Comparison of ENCODE assay signal across 1 cellular context in the genomic region with DNA sequence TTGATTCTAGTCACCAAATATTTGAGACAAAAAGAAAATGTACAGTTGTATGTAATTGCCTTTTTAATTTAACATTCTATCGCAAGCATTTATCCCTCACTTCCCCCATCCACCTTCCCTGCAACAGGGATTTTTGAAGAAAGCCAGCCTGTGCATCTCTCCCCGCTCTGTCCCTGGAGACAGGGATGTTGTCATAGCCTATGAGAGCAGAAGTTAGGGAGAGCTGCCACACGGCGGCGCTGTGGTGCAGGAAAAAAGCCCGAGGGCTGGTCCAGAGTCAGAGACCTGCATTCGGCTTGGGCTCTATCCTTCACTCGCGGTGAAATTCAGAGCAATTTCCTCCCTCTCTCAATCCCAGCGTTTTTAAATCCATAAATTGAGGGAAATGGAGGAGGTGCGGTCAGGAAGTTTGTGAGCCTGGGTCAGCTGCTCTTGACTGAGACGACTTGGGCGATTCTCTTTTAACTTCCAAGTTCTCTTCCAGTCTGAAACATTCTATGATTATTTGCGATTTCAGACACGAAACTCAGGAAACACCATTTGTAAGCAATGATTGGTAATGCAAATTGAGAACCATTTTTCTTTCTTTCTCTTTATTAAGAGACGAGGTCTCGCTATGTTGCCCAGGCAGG.
TF ChIP-seq lines count a peak whose summit lies in the region.

No MANE protein-coding gene starts in this region.

TF ChIP-seq in H1, 55 proteins besides CTCF, POLR2A, EP300 and RAD21:
- 0 out of 4 replicates have a peak, but pooled peaks of 1 of the 2 experiments have one; percentile 59 for TF ChIP-seq SIN3A (conservative IDR thresholded peaks at IDR 0.05 in 1 of 2, IDR thresholded peaks at IDR 0.05 in 1 of 2; ENCODE audit: low read depth in 1 of 2, low read length in 2 of 2)
- TF ChIP-seq RFX5 (IDR thresholded peaks at IDR 0.05; ENCODE audit: borderline replicate concordance, low read depth, low read length): 0 out of 2 replicates have a peak, but pooled peaks have one; percentile 19
- peak; percentile 73 for TF ChIP-seq CEBPB (IDR thresholded peaks at IDR 0.05; ENCODE audit: low read depth, low read length)
- TF ChIP-seq KDM5A (IDR thresholded peaks at IDR 0.05; ENCODE audit: low read length): no peak
- peak; percentile 43; the same call in 1 of the 2 replicates for TF ChIP-seq JUND (IDR thresholded peaks at IDR 0.05; ENCODE audit: low read length)
- no peak for TF ChIP-seq SP1 (IDR thresholded peaks at IDR 0.05; ENCODE audit: low read depth, low read length)
- TF ChIP-seq, protein P1, sequence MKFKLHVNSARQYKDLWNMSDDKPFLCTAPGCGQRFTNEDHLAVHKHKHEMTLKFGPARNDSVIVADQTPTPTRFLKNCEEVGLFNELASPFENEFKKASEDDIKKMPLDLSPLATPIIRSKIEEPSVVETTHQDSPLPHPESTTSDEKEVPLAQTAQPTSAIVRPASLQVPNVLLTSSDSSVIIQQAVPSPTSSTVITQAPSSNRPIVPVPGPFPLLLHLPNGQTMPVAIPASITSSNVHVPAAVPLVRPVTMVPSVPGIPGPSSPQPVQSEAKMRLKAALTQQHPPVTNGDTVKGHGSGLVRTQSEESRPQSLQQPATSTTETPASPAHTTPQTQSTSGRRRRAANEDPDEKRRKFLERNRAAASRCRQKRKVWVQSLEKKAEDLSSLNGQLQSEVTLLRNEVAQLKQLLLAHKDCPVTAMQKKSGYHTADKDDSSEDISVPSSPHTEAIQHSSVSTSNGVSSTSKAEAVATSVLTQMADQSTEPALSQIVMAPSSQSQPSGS (IDR thresholded peaks at IDR 0.05; ENCODE audit: low read length): peak; percentile 91
- peak; percentile 4; the same call in 1 of the 2 replicates for TF ChIP-seq BRCA1 (IDR thresholded peaks at IDR 0.05; ENCODE audit: low read depth, low read length)
TF ChIP-seq in H1: peak in this region for 6.
